ENCODE assay signal across 1 cellular context in the genomic region with DNA sequence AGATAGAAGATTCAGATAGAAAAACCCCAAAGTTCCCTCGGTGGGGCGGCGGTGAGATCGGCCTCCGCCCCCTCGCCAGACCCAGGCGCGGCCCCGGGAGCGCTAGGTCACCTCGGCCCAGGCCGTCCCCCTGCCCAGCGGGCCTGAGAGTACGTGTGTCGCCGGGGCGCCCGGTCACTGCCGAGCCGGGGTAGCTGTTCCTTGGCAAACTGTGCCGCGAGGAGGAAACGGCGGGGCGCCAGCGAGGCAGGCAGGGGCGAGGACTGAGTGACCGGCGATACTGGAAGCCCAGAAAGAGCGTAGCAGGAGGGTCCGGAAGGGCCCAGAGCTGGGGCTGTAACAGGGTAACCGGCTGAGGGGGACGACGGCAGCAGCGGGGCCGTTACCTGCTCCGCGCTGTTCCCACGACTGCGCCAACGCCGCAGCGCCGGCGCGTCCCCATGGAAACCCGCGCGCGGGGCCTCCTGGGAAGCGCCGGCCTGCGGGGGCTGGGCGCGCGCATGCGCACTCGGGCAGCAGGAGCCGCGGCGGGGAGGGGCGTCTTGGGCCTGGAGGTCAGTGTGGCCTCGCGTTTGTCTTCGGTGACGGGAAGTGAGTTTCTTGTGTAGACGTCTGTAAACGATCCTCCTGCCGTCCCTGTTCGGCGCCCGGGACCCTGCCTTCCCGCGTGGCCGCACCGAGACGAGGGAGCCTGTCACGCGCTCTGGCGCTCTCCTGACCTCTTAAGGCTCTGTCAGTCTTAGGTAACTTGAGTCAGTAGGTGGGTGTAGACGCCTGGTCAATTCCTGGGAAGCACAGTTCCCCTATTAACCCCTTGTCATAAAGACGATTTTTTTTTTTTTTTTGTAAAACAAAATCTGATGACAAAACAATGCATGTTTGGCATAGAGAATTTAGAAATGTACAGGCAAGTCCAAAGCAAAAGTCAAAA.
TF ChIP-seq lines count a peak whose summit lies in the region.

Gene LCA5L, minus strand, starts transcription at position 440 of the 931 bp plus-strand sequence. CDS start 17,285 bp downstream, outside the sequence.

TF ChIP-seq in HepG2, 621 proteins besides CTCF, POLR2A, EP300 and RAD21 (continued from another document and continues in another):
- TF ChIP-seq ZBTB34 (CRISPR knock-in tag; IDR thresholded peaks at IDR 0.05) (0 out of 2 replicates have a peak, but pooled peaks have one; percentile 56), FOXP4 (CRISPR knock-in tag; IDR thresholded peaks at IDR 0.05) (no peak), ZKSCAN5 (CRISPR knock-in tag; IDR thresholded peaks at IDR 0.05) (no peak), PRPF4 (IDR thresholded peaks at IDR 0.05; ENCODE audit: low read depth, low read length, poor library complexity, severe bottlenecking) (no peak), ZNF430 (CRISPR knock-in tag; IDR thresholded peaks at IDR 0.05) (peak; percentile 53; the same call in 1 of the 2 replicates), ZNF777 (CRISPR knock-in tag; IDR thresholded peaks at IDR 0.05) (peak; percentile 20; the same call in 1 of the 2 replicates), ZNF20 (CRISPR knock-in tag; IDR thresholded peaks at IDR 0.05) (peak; percentile 48; the same call in 1 of the 2 replicates), SRSF4 (IDR thresholded peaks at IDR 0.05; ENCODE audit: low read depth, low read length, poor library complexity, severe bottlenecking) (no peak), ZNF563 (CRISPR knock-in tag; IDR thresholded peaks at IDR 0.05) (no peak; the same call in 1 of the 2 replicates), ZBTB7B (CRISPR knock-in tag; IDR thresholded peaks at IDR 0.05) (0 out of 2 replicates have a peak, but pooled peaks have one; percentile 29), ZNF501 (CRISPR knock-in tag; IDR thresholded peaks at IDR 0.05) (0 out of 2 replicates have a peak, but pooled peaks have one; percentile 41), MAZ (IDR thresholded peaks at IDR 0.05; ENCODE audit: borderline replicate concordance, low read depth, low read length) (no peak), MAZ (CRISPR knock-in tag; IDR thresholded peaks at IDR 0.05; ENCODE audit: low read depth) (peak; percentile 63; the same call in 1 of the 2 replicates), ZSCAN12 (CRISPR knock-in tag; IDR thresholded peaks at IDR 0.05) (no peak), NONO (IDR thresholded peaks at IDR 0.05) (no peak), NONO (CRISPR knock-in tag; conservative IDR thresholded peaks at IDR 0.05) (peak; percentile 41; the same call in 1 of the 2 replicates), FOXK1 (CRISPR knock-in tag; IDR thresholded peaks at IDR 0.05; ENCODE audit: borderline replicate concordance, low read depth) (peak; percentile 24; the same call in 1 of the 2 replicates), ZNF281 (CRISPR knock-in tag; IDR thresholded peaks at IDR 0.05; ENCODE audit: borderline replicate concordance) (0 out of 2 replicates have a peak, but pooled peaks have one; percentile 57), JUN (CRISPR knock-in tag; IDR thresholded peaks at IDR 0.05) (no peak), POLR2G (IDR thresholded peaks at IDR 0.05; ENCODE audit: low read depth, low read length) (peak; percentile 85), ZNF788 (CRISPR knock-in tag; IDR thresholded peaks at IDR 0.05; ENCODE audit: borderline replicate concordance) (peak; percentile 75; the same call in 1 of the 2 replicates), REPIN1 (CRISPR knock-in tag; IDR thresholded peaks at IDR 0.05; ENCODE audit: borderline replicate concordance, low read depth) (peak; percentile 49; the same call in 1 of the 2 replicates), SMAD9 (CRISPR knock-in tag; IDR thresholded peaks at IDR 0.05) (no peak), GLI4 (CRISPR knock-in tag; IDR thresholded peaks at IDR 0.05; ENCODE audit: borderline replicate concordance) (peak; percentile 11; the same call in 1 of the 2 replicates), ZNF891 (CRISPR knock-in tag; IDR thresholded peaks at IDR 0.05) (peak; percentile 69; the same call in 1 of the 2 replicates), ZNF841 (CRISPR knock-in tag; IDR thresholded peaks at IDR 0.05; ENCODE audit: borderline replicate concordance) (no peak), TEAD3 (CRISPR knock-in tag; optimal IDR thresholded peaks at IDR 0.05; ENCODE audit: borderline replicate concordance) (no peak), ARNT2 (CRISPR knock-in tag; IDR thresholded peaks at IDR 0.05; ENCODE audit: low read depth) (peak; percentile 55; the same call in 1 of the 2 replicates), ISL2 (CRISPR knock-in tag; IDR thresholded peaks at IDR 0.05) (peak; percentile 51; the same call in 1 of the 2 replicates), ESRRA (CRISPR knock-in tag; IDR thresholded peaks at IDR 0.05; ENCODE audit: low read depth) (0 out of 2 replicates have a peak, but pooled peaks have one; percentile 41), ZNF598 (CRISPR knock-in tag; IDR thresholded peaks at IDR 0.05; ENCODE audit: borderline replicate concordance) (peak; percentile 66; the same call in 1 of the 2 replicates), ZNF441 (CRISPR knock-in tag; IDR thresholded peaks at IDR 0.05; ENCODE audit: borderline replicate concordance) (no peak), SAP130 (CRISPR knock-in tag; IDR thresholded peaks at IDR 0.05; ENCODE audit: low read depth) (peak; percentile 93), RXRB (CRISPR knock-in tag; IDR thresholded peaks at IDR 0.05; ENCODE audit: borderline replicate concordance) (0 out of 2 replicates have a peak, but pooled peaks have one; percentile 4)
- TF ChIP-seq, protein P1, sequence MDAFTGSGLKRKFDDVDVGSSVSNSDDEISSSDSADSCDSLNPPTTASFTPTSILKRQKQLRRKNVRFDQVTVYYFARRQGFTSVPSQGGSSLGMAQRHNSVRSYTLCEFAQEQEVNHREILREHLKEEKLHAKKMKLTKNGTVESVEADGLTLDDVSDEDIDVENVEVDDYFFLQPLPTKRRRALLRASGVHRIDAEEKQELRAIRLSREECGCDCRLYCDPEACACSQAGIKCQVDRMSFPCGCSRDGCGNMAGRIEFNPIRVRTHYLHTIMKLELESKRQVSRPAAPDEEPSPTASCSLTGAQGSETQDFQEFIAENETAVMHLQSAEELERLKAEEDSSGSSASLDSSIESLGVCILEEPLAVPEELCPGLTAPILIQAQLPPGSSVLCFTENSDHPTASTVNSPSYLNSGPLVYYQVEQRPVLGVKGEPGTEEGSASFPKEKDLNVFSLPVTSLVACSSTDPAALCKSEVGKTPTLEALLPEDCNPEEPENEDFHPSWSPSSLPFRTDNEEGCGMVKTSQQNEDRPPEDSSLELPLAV (CRISPR knock-in tag; conservative IDR thresholded peaks at IDR 0.05; ENCODE audit: low read depth) = no peak
- TF ChIP-seq, protein P2, sequence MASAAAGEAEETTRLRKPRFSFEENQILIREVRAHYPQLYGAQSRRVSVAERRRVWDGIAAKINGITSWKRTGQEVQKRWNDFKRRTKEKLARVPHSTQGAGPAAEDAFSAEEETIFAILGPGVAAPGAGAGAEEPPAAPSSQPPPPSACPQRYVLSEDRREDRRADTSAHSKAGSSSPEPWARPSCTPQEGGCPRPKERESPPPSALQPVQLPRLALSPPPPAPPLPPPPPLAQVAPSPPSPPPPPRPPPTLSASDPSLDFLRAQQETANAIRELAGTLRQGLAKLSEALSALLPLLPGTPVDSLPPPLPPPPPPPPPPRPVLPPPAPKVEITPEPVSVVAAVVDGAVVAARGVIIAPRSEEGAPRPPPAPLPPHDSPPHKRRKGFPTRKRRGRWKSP (CRISPR knock-in tag; IDR thresholded peaks at IDR 0.05) = peak; percentile 99
- TF ChIP-seq, protein P3, sequence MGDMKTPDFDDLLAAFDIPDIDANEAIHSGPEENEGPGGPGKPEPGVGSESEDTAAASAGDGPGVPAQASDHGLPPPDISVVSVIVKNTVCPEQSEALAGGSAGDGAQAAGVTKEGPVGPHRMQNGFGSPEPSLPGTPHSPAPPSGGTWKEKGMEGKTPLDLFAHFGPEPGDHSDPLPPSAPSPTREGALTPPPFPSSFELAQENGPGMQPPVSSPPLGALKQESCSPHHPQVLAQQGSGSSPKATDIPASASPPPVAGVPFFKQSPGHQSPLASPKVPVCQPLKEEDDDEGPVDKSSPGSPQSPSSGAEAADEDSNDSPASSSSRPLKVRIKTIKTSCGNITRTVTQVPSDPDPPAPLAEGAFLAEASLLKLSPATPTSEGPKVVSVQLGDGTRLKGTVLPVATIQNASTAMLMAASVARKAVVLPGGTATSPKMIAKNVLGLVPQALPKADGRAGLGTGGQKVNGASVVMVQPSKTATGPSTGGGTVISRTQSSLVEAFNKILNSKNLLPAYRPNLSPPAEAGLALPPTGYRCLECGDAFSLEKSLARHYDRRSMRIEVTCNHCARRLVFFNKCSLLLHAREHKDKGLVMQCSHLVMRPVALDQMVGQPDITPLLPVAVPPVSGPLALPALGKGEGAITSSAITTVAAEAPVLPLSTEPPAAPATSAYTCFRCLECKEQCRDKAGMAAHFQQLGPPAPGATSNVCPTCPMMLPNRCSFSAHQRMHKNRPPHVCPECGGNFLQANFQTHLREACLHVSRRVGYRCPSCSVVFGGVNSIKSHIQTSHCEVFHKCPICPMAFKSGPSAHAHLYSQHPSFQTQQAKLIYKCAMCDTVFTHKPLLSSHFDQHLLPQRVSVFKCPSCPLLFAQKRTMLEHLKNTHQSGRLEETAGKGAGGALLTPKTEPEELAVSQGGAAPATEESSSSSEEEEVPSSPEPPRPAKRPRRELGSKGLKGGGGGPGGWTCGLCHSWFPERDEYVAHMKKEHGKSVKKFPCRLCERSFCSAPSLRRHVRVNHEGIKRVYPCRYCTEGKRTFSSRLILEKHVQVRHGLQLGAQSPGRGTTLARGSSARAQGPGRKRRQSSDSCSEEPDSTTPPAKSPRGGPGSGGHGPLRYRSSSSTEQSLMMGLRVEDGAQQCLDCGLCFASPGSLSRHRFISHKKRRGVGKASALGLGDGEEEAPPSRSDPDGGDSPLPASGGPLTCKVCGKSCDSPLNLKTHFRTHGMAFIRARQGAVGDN (CRISPR knock-in tag; IDR thresholded peaks at IDR 0.05) = peak; percentile 88
